ENCODE assay signal across 8 cellular contexts in genomic region chr15:65916664-65917406, GRCh38. TPM values are rescaled to one million over a fixed set of nuclear protein-coding genes. Genes with fewer than 3 reads are reported as not detected.
DNase-seq lines count a peak whose midpoint lies in the region; ATAC-seq lines count a peak whose summit lies in the region.

No MANE protein-coding gene starts in this region.

- H3K27me3 ChIP-seq in CD4-positive, alpha-beta memory T cell (ENCODE audit: insufficient read depth, low read length), result no peaks in the 10 kb centered on the region

- ATAC-seq in GM18519 (IDR thresholded peaks at IDR 0.05; ENCODE audit: low FRiP score, unreplicated experiment), result peak; percentile 58
- peak; percentile 43 for ATAC-seq in HG02970 (IDR thresholded peaks at IDR 0.05; ENCODE audit: low FRiP score, unreplicated experiment)

- peak overlapping the region in 3 of 7 donors; percentile 15 to 60 (median 54) for H3K27ac Mint-ChIP-seq in CD4-positive, alpha-beta memory T cell

- H3K27me3 Mint-ChIP-seq in CD4-positive, alpha-beta memory T cell, result no peaks in the 10 kb centered on the region

- H3K9me3 ChIP-seq in CD4-positive, alpha-beta memory T cell (ENCODE audit: control insufficient read depth in 1 of 2, low read length in 2 of 2), result no peaks in the 10 kb centered on the region

- peaks cover 0 to 2% of the 10 kb centered on the region in 2 donors for H3K36me3 Mint-ChIP-seq in CD4-positive, alpha-beta memory T cell

- DNase-seq in CD4-positive, alpha-beta memory T cell, result peak in 4 of 5 donors; percentile 3 to 61 (median 13)
- DNase-seq in RKO (ENCODE audit: low spot score), result peak; percentile 32
- peak in 58 of 61 donors; percentile 4 to 77 (median 44) for DNase-seq in caudate nucleus (lab: John Stamatoyannopoulos, UW)
- peak; percentile 92 for DNase-seq in left kidney (ENCODE audit: low read depth, low spot score)
- DNase-seq in stimulated activated CD4-positive, alpha-beta T cell treated with anti-CD3 and anti-CD28 coated beads, TNF-alpha, amount 100 ng/mL, for 24 hours (ENCODE audit: low read depth in 3 of 3), result peak; percentile 2 to 28 (median 18)
- DNase-seq in NCI-H345 (lab: John Stamatoyannopoulos, UW), result no peak

- no peak overlapping the region for H3K4me3 ChIP-seq in CD4-positive, alpha-beta memory T cell (ENCODE audit: low read length in 2 of 2)

- no peak overlapping the region for H3K4me3 Mint-ChIP-seq in CD4-positive, alpha-beta memory T cell

- CTCF ChIA-PET in CD4-positive, alpha-beta memory T cell (lab: Charles Lee; ENCODE audit: partially characterized antibody), result no interaction called here

- no peak overlapping the region for H3K27ac ChIP-seq in CD4-positive, alpha-beta memory T cell (ENCODE audit: low read depth, low read length)
- H3K27ac ChIP-seq in caudate nucleus (ENCODE audit: low read depth, low read length), result no peak overlapping the region

- intact Hi-C loops in CD4-positive, alpha-beta memory T cell (cut with micrococcal nuclease), result no loop called here

- POLR2A ChIA-PET in CD4-positive, alpha-beta memory T cell (lab: Charles Lee; ENCODE audit: partially characterized antibody), result no interaction called here

- H3K9me3 Mint-ChIP-seq in CD4-positive, alpha-beta memory T cell, result no peaks in the 10 kb centered on the region

- H3K4me1 Mint-ChIP-seq in CD4-positive, alpha-beta memory T cell, result peaks cover 6 to 25% (median 9%) of the 10 kb centered on the region in 4 donors

- peaks cover 7% of the 10 kb centered on the region for H3K4me1 ChIP-seq in CD4-positive, alpha-beta memory T cell (ENCODE audit: insufficient read depth, low read length)

- no peaks in the 10 kb centered on the region for H3K36me3 ChIP-seq in CD4-positive, alpha-beta memory T cell (ENCODE audit: insufficient read depth, low read length)

RNA-seq across cellular contexts. Expression of gene RAB11A, which starts 47.5 kb away (rescaled TPM):
- total RNA-seq in CD4-positive, alpha-beta memory T cell, result 10 to 100 TPM; 84.7 to 95.8 TPM
- polyA plus RNA-seq in CD4-positive, alpha-beta memory T cell, result 100 to 1,000 TPM; 247 to 265 TPM
